Comparison of ENCODE assay signal across 18 cellular contexts in genomic region chr7:2856388-2857169, GRCh38. TPM values are rescaled to one million over a fixed set of nuclear protein-coding genes. Genes with fewer than 3 reads are reported as not detected.
DNase-seq lines count a peak whose midpoint lies in the region; ATAC-seq, FAIRE-seq and TF ChIP-seq lines count a peak whose summit lies in the region.
"Had no signal": no experiment of that assay in that cellular context is flagged by ENCODE, and none has a peak within 500 bp of the region (broad histone marks: within the 10 kb centered on the region; RNA-seq: fewer than 3 reads in every experiment).

No MANE protein-coding gene starts in this region.

- H3K27ac ChIP-seq in GM23338 (ENCODE audit: low read depth) (no peak overlapping the region), astrocyte (ENCODE audit: low read depth, low read length) (no peak overlapping the region), kidney (ENCODE audit: low read depth in 2 of 2, low read length in 2 of 2) (no peak overlapping the region)

- H3K27me3 Mint-ChIP-seq in CD14-positive monocyte (ENCODE audit: low read depth in 3 of 3) (peaks cover 26 to 43% (median 40%) of the 10 kb centered on the region in 3 donors), GM23338 (ENCODE audit: insufficient read depth, low read depth, poor library complexity) (peaks cover 8% of the 10 kb centered on the region), astrocyte (ENCODE audit: low read depth, unreplicated experiment) (no peaks in the 10 kb centered on the region)
- H3K27me3 Mint-ChIP-seq: activated naive CD8-positive, alpha-beta T cell treated with anti-CD3 and anti-CD28 coated beads, Interleukin-2, amount 50 U/mL, for 24 hours; stimulated activated naive CD8-positive, alpha-beta T cell treated with anti-CD3 and anti-CD28 coated beads, Interleukin-15, amount 100 ng/mL, for 72 hours had no signal

- H3K36me3 Mint-ChIP-seq in CD14-positive monocyte (no peaks in the 10 kb centered on the region), GM23338 (ENCODE audit: low read depth) (no peaks in the 10 kb centered on the region), astrocyte (ENCODE audit: low read depth, unreplicated experiment) (no peaks in the 10 kb centered on the region)

- intact Hi-C loops in CD14-positive monocyte (cut with micrococcal nuclease) = no loop called here
- intact Hi-C loops in kidney (cut with DNase I) = no loop called here

- H2AFZ ChIP-seq in GM23338 (no peak overlapping the region), astrocyte (ENCODE audit: low read depth, low read length) (peak overlapping the region; percentile 41)

- FAIRE-seq in astrocyte (lab: Jason Lieb, UNC) (no peak), kidney (lab: Jason Lieb, UNC) (no peak)
- FAIRE-seq: colon had no signal

- H3K27me3 ChIP-seq in GM23338 (ENCODE audit: insufficient read depth) (no peaks in the 10 kb centered on the region), astrocyte (ENCODE audit: insufficient read depth, low read length) (no peaks in the 10 kb centered on the region)

- H3K4me1 ChIP-seq in GM23338 (ENCODE audit: insufficient read depth) = no peaks in the 10 kb centered on the region; the same call in 1 of the 2 replicates
- peaks cover 5% of the 10 kb centered on the region for H3K4me1 ChIP-seq in astrocyte (ENCODE audit: insufficient read depth, low read length)
- H3K4me1 ChIP-seq in kidney (ENCODE audit: control insufficient read depth in 1 of 2, insufficient read depth in 1 of 2, low read depth in 1 of 2, low read length in 2 of 2) = no peaks in the 10 kb centered on the region

- H3K79me2 ChIP-seq in GM23338 (replicated peaks; ENCODE audit: insufficient read depth) = no peaks in the 10 kb centered on the region
- no peaks in the 10 kb centered on the region for H3K79me2 ChIP-seq in astrocyte (ENCODE audit: insufficient read depth, low read length)

- H3K4me3 Mint-ChIP-seq in CD14-positive monocyte = no peak overlapping the region
- H3K4me3 Mint-ChIP-seq in GM23338 = no peak overlapping the region
- no peak overlapping the region for H3K4me3 Mint-ChIP-seq in astrocyte (ENCODE audit: unreplicated experiment)
- H3K4me3 Mint-ChIP-seq: activated naive CD8-positive, alpha-beta T cell treated with anti-CD3 and anti-CD28 coated beads, Interleukin-2, amount 50 U/mL, for 24 hours; activated T-cell treated with anti-CD3 and anti-CD28 coated beads, Interleukin-2, amount 50 U/mL, for 4 hours; stimulated activated naive CD8-positive, alpha-beta T cell treated with anti-CD3 and anti-CD28 coated beads, Interleukin-15, amount 100 ng/mL, for 72 hours had no signal

- ATAC-seq in GM23338 (no peak), GM21786 (IDR thresholded peaks at IDR 0.05; ENCODE audit: unreplicated experiment) (no peak), HG03442 (IDR thresholded peaks at IDR 0.05; ENCODE audit: unreplicated experiment) (no peak)
- ATAC-seq: activated naive CD8-positive, alpha-beta T cell treated with anti-CD3 and anti-CD28 coated beads, Interleukin-2, amount 50 U/mL, for 24 hours; activated T-cell treated with anti-CD3 and anti-CD28 coated beads, Interleukin-2, amount 50 U/mL, for 4 hours; stimulated activated naive CD8-positive, alpha-beta T cell treated with anti-CD3 and anti-CD28 coated beads, Interleukin-15, amount 100 ng/mL, for 72 hours had no signal

- H3K9me3 ChIP-seq in astrocyte (ENCODE audit: insufficient read depth, low read depth, low read length) (no peaks in the 10 kb centered on the region), kidney (ENCODE audit: control insufficient read depth in 1 of 2, low read length in 2 of 2) (no peaks in the 10 kb centered on the region)

- H3K9ac ChIP-seq in astrocyte (ENCODE audit: low read length) = no peak overlapping the region
- H3K9ac ChIP-seq in kidney (ENCODE audit: low read length in 2 of 2) = no peak overlapping the region

- TF ChIP-seq CTCF in CD14-positive monocyte (IDR thresholded peaks at IDR 0.05) (no peak), GM23338 (conservative IDR thresholded peaks at IDR 0.05; ENCODE audit: low read depth in 2 of 2) (no peak), astrocyte (IDR thresholded peaks at IDR 0.05; ENCODE audit: insufficient read depth, low read depth, low read length) (no peak), kidney (IDR thresholded peaks at IDR 0.05; ENCODE audit: borderline replicate concordance, extremely low read depth, insufficient read depth) (no peak), GM20000 (IDR thresholded peaks at IDR 0.05; ENCODE audit: extremely low read depth, missing control alignments) (no peak)

- DNase-seq in CD14-positive monocyte (ENCODE audit: low spot score) (peak; percentile 61), GM23338 (ENCODE audit: low spot score) (peak; percentile 46), astrocyte (ENCODE audit: low read depth) (no peak), kidney (peak; percentile 6), GM20000 (ENCODE audit: low spot score) (no peak), NCI-H1930 (lab: John Stamatoyannopoulos, UW) (no peak)
- DNase-seq: activated naive CD8-positive, alpha-beta T cell treated with anti-CD3 and anti-CD28 coated beads, Interleukin-2, amount 50 U/mL, for 24 hours; activated T-cell treated with anti-CD3 and anti-CD28 coated beads, Interleukin-2, amount 50 U/mL, for 4 hours; DMS 273 treated with DMSO at 0.1 percent for 48 hours; head of caudate nucleus; islet precursor cell; Kasumi-1; stimulated activated CD4-positive, alpha-beta T cell treated with anti-CD3 and anti-CD28 coated beads, Interleukin-12 subunit alpha, Interleukin-12 subunit beta, amount 100 ng/mL, for 4 hours; stimulated activated naive CD8-positive, alpha-beta T cell treated with anti-CD3 and anti-CD28 coated beads, Interleukin-15, amount 100 ng/mL, for 72 hours; T-helper 9 cell had no signal

- H3K27ac Mint-ChIP-seq in CD14-positive monocyte (peak overlapping the region in 2 of 7 donors; percentile 36 to 57), GM23338 (no peak overlapping the region), astrocyte (ENCODE audit: unreplicated experiment) (no peak overlapping the region)
- H3K27ac Mint-ChIP-seq: activated naive CD8-positive, alpha-beta T cell treated with anti-CD3 and anti-CD28 coated beads, Interleukin-2, amount 50 U/mL, for 24 hours; stimulated activated naive CD8-positive, alpha-beta T cell treated with anti-CD3 and anti-CD28 coated beads, Interleukin-15, amount 100 ng/mL, for 72 hours had no signal

- H3K4me1 Mint-ChIP-seq in CD14-positive monocyte = peaks cover under 1% of the 10 kb centered on the region
- H3K4me1 Mint-ChIP-seq in GM23338 = no peaks in the 10 kb centered on the region
- peaks cover 3% of the 10 kb centered on the region for H3K4me1 Mint-ChIP-seq in astrocyte (ENCODE audit: low read depth, unreplicated experiment)
- H3K4me1 Mint-ChIP-seq: stimulated activated naive CD8-positive, alpha-beta T cell treated with anti-CD3 and anti-CD28 coated beads, Interleukin-15, amount 100 ng/mL, for 72 hours had no signal

- H3K36me3 ChIP-seq in GM23338 (ENCODE audit: insufficient read depth) (no peaks in the 10 kb centered on the region), astrocyte (ENCODE audit: insufficient read depth, low read length) (no peaks in the 10 kb centered on the region), kidney (ENCODE audit: control insufficient read depth in 1 of 2, insufficient read depth in 2 of 2, low read length in 2 of 2) (no peaks in the 10 kb centered on the region)

- H3K9me2 ChIP-seq in GM23338 (ENCODE audit: insufficient read depth) = no peaks in the 10 kb centered on the region

- no peaks in the 10 kb centered on the region for H3F3A ChIP-seq in GM23338 (replicated peaks; ENCODE audit: low read depth)

- H3K4me2 ChIP-seq in GM23338 (no peak overlapping the region), astrocyte (ENCODE audit: low read length) (no peak overlapping the region)

- H3K9me3 Mint-ChIP-seq in CD14-positive monocyte = peaks cover 0 to 3% (median 0%) of the 10 kb centered on the region in 7 donors
- no peaks in the 10 kb centered on the region for H3K9me3 Mint-ChIP-seq in GM23338
- H3K9me3 Mint-ChIP-seq in astrocyte (ENCODE audit: unreplicated experiment) = peaks cover 2% of the 10 kb centered on the region
- H3K9me3 Mint-ChIP-seq: activated naive CD8-positive, alpha-beta T cell treated with anti-CD3 and anti-CD28 coated beads, Interleukin-2, amount 50 U/mL, for 24 hours; activated T-cell treated with anti-CD3 and anti-CD28 coated beads, Interleukin-2, amount 50 U/mL, for 4 hours; stimulated activated naive CD8-positive, alpha-beta T cell treated with anti-CD3 and anti-CD28 coated beads, Interleukin-15, amount 100 ng/mL, for 72 hours had no signal

- H3K4me3 ChIP-seq in GM23338 (no peak overlapping the region), astrocyte (ENCODE audit: insufficient read depth, low read depth, low read length) (no peak overlapping the region), kidney (ENCODE audit: low read length in 2 of 2) (no peak overlapping the region)

- H4K20me1 ChIP-seq in GM23338 (replicated peaks; ENCODE audit: insufficient read depth) (no peaks in the 10 kb centered on the region), astrocyte (ENCODE audit: insufficient read depth, low read length) (no peaks in the 10 kb centered on the region)

TF ChIP-seq in GM23338, 12 proteins besides CTCF, POLR2A, EP300 and RAD21:
- TF ChIP-seq ZNF331 (CRISPR knock-in tag; IDR thresholded peaks at IDR 0.05; ENCODE audit: low read depth) (peak; percentile 85), JUNB (IDR thresholded peaks at IDR 0.05; ENCODE audit: unreplicated experiment) (no peak)

RNA-seq across cellular contexts. Expression of gene GNA12, which starts 12.5 kb away (rescaled TPM):
- polyA plus RNA-seq in CD14-positive monocyte (10 to 100 TPM in 1 of 2 donors, 1 to 10 TPM in 1; 3.4 to 10.6 TPM), GM23338 (2016; fragmentation: Nextera tagmentation; extraction: Ambion mirVana) (24.0 and 25.2 TPM in 2 replicates), kidney (ENCODE audit: insufficient read depth, low read depth, low replicate concordance) (16.5 TPM)
- 87.7 and 99.8 TPM in 2 replicates for total RNA-seq in GM23338 (2014; rRNA removed; shearing (Covaris generic))
- total RNA-seq in astrocyte (67.2 and 72.7 TPM in 2 replicates), kidney (41.1 TPM)

Comparison
In these comparisons a context has a peak if more than half of its experiments do, and no peak if none do; other contexts are left out.
1. DNase-seq: peak in CD14-positive monocyte (single experiment), GM23338 (single experiment) and kidney (single experiment); none in astrocyte (single experiment), GM20000 (single experiment) and NCI-H1930 (0 of 2).